20 cellular contexts compared by ENCODE assay signal in the genomic region with DNA sequence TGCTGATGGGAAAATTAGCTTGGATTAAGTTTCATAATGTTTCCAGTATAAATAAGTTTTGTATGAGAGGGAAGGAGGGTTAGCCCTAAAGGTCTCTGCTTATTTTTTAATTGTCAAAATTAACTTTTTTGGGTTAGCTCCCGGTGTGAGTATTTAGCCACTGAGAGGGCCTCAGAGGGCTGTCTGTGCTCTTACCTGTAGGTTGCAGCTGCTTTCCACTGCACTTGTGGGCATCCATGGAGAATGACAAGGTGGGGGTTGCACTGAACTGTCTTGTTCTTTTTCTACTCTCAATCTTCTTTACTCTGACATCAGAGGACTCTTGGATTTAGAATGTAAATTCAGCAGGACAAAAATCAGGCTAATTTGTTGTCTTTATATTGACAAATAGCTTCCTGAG.
DNase-seq lines count a peak whose midpoint lies in the region; TF ChIP-seq lines count a peak whose summit lies in the region.
"Had no signal": no experiment of that assay in that cellular context is flagged by ENCODE, and none has a peak within 500 bp of the region (broad histone marks: within the 10 kb centered on the region; RNA-seq: fewer than 3 reads in every experiment).

No MANE protein-coding gene starts in this region.

- H3K36me3 ChIP-seq in muscle layer of colon (ENCODE audit: insufficient read depth, low read length), result no peaks in the 10 kb centered on the region
- H3K36me3 ChIP-seq in transverse colon, result no peaks in the 10 kb centered on the region

- in situ Hi-C loops in transverse colon (cut with MboI; ENCODE audit: low pct_ligation_motif_present in 1 of 4, low pct_unique_long_range_greater_than_20kb in 1 of 4, low sequenced_read_pairs in 3 of 4), result no loop called here

- 75 to 80% methylated on average over 1 of the region's 1 CpG for WGBS in transverse colon (ENCODE audit: low coverage in 1 of 2), 2 donors

- no peak for TF ChIP-seq EP300 in transverse colon (IDR thresholded peaks at IDR 0.05; ENCODE audit: low read depth)

- H3K27ac ChIP-seq in muscle layer of colon (ENCODE audit: low read depth, low read length) (peak overlapping the region; percentile 64), transverse colon (peak overlapping the region; percentile 47 to 62 (median 54))

- peaks cover 51% of the 10 kb centered on the region for H3K4me1 ChIP-seq in muscle layer of colon (ENCODE audit: insufficient read depth, low read length)
- peaks cover 5 to 50% (median 31%) of the 10 kb centered on the region in 4 donors for H3K4me1 ChIP-seq in transverse colon

- H3K9ac ChIP-seq in muscle layer of colon (ENCODE audit: low read length), result no peak overlapping the region

- H3K4me3 ChIP-seq in muscle layer of colon (ENCODE audit: low read depth in 1 of 2, low read length in 2 of 2) (no peak overlapping the region), transverse colon (no peak overlapping the region)

- H3K9me3 ChIP-seq in muscle layer of colon (ENCODE audit: low read length), result no peaks in the 10 kb centered on the region
- H3K9me3 ChIP-seq in transverse colon, result no peaks in the 10 kb centered on the region

- H3K27me3 ChIP-seq in muscle layer of colon (ENCODE audit: control insufficient read depth in 1 of 2, insufficient read depth in 2 of 2, low read length in 2 of 2) (no peaks in the 10 kb centered on the region), transverse colon (no peaks in the 10 kb centered on the region)

- peak; percentile 55 for DNase-seq in NCI-H2107 treated with DMSO at 0.1 percent for 48 hours (lab: John Stamatoyannopoulos, UW; ENCODE audit: unreplicated experiment)
- DNase-seq in NCI-H2107 (lab: John Stamatoyannopoulos, UW), result no peak
- DNase-seq in NCI-H774 (lab: John Stamatoyannopoulos, UW), result peak; percentile 85
- no peak for DNase-seq in transverse colon
- DNase-seq in occipital lobe (lab: John Stamatoyannopoulos, UW), result no peak
- no peak for DNase-seq in NCI-H226
- no peak for DNase-seq in globus pallidus (ENCODE audit: low spot score)
- DNase-seq: ACHN; activated CD8-positive, alpha-beta T cell treated with anti-CD3 and anti-CD28 coated beads for 36 hours; activated gamma-delta T cell; activated T-cell treated with anti-CD3 and anti-CD28 coated beads for 4 hours; dermis blood vessel endothelial cell; head of caudate nucleus; NCI-H1436 treated with DMSO at 0.1 percent for 48 hours; nephron progenitor cell; SHP77 treated with DMSO at 0.1 percent for 48 hours; stimulated activated CD4-positive, alpha-beta T cell treated with anti-CD3 and anti-CD28 coated beads, Interleukin-2, amount 100 ng/mL, for 48 hours; stimulated activated naive B cell treated with anti-CD40 and anti-IgM and Interleukin-4, amounts not matched to agents 10 μg/mL and 1 μg/mL and 100 μg/mL, for 72 hours; SW 1271 had no signal

- intact Hi-C loops in transverse colon (cut with DNase I; ENCODE audit: low total_unique reads), result no loop called here

- TF ChIP-seq POLR2A in transverse colon (IDR thresholded peaks at IDR 0.05), result no peak

- no peak for TF ChIP-seq CTCF in transverse colon (IDR thresholded peaks at IDR 0.05)

Comparison
In these comparisons a context has a peak if more than half of its experiments do, and no peak if none do; other contexts are left out.
1. DNase-seq: peak in NCI-H2107 treated with DMSO at 0.1 percent for 48 hours (single experiment) and NCI-H774 (single experiment); none in NCI-H2107 (single experiment), transverse colon (single experiment), occipital lobe (single experiment), NCI-H226 (single experiment) and globus pallidus (single experiment).